In the genomic region with DNA sequence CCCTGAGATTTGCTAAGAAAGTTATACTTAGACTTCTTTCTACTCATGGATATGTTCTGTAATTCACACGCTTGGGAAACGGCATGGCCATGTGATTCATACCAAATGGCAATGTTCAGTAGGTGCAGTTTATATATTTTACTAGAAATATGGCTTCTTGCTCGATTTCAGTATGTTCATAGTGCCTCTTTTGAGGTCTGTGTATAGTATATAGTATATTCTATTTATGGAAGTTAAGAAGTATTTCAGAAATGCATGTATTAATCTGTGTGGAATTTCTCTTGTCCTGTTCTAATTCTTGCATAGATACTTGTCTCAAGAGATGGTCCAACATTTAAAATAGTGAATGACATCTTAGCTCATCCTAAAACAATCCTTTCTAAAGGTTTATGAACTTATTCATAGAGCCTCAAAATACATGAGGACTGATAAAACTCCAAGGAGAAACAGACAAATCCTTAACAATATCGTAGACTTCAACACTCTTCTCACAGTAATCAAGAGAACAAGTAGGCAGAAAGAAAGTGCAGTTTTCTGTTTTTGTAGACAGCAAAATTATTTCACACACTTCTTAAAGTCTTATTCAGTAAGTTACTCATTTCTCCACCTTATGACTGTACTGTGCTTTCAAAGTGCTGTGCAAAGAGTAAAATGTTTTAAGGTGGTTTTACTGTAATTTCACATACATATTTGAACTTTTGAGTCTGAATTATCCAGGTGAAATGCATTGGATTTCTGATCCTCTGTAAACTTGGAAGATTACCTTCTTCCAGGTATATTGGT, we compare ENCODE assay signal across 2 cellular contexts.
TF ChIP-seq lines count a peak whose summit lies in the region.

No MANE protein-coding gene starts in this region.

TF ChIP-seq in IMR-90, 13 proteins besides CTCF, POLR2A, EP300 and RAD21 (continued from another document):
- TF ChIP-seq, protein P1, sequence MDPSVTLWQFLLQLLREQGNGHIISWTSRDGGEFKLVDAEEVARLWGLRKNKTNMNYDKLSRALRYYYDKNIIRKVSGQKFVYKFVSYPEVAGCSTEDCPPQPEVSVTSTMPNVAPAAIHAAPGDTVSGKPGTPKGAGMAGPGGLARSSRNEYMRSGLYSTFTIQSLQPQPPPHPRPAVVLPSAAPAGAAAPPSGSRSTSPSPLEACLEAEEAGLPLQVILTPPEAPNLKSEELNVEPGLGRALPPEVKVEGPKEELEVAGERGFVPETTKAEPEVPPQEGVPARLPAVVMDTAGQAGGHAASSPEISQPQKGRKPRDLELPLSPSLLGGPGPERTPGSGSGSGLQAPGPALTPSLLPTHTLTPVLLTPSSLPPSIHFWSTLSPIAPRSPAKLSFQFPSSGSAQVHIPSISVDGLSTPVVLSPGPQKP (IDR thresholded peaks at IDR 0.05; ENCODE audit: borderline replicate concordance, low read depth, low read length) = no peak
- TF ChIP-seq RFX5 (IDR thresholded peaks at IDR 0.05; ENCODE audit: low read depth, low read length) (no peak), MAFK (IDR thresholded peaks at IDR 0.05; ENCODE audit: low read depth, low read length) (no peak), MAZ (IDR thresholded peaks at IDR 0.05; ENCODE audit: borderline replicate concordance, low read depth, low read length) (no peak)
- TF ChIP-seq, protein P2, sequence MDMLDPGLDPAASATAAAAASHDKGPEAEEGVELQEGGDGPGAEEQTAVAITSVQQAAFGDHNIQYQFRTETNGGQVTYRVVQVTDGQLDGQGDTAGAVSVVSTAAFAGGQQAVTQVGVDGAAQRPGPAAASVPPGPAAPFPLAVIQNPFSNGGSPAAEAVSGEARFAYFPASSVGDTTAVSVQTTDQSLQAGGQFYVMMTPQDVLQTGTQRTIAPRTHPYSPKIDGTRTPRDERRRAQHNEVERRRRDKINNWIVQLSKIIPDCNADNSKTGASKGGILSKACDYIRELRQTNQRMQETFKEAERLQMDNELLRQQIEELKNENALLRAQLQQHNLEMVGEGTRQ (IDR thresholded peaks at IDR 0.05; ENCODE audit: low read depth, low read length) = 0 out of 2 replicates have a peak, but pooled peaks have one; percentile 42
TF ChIP-seq in IMR-90: peak in this region for 1.

TF ChIP-seq in HEK293T, 16 proteins besides CTCF, POLR2A, EP300 and RAD21 (continued from another document):
- TF ChIP-seq, protein P3, sequence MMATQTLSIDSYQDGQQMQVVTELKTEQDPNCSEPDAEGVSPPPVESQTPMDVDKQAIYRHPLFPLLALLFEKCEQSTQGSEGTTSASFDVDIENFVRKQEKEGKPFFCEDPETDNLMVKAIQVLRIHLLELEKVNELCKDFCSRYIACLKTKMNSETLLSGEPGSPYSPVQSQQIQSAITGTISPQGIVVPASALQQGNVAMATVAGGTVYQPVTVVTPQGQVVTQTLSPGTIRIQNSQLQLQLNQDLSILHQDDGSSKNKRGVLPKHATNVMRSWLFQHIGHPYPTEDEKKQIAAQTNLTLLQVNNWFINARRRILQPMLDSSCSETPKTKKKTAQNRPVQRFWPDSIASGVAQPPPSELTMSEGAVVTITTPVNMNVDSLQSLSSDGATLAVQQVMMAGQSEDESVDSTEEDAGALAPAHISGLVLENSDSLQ (IDR thresholded peaks at IDR 0.05) = no peak
- no peak for TF ChIP-seq TARDBP (IDR thresholded peaks at IDR 0.05)
TF ChIP-seq in HEK293T: peak in this region for 0.
